In the genomic region with DNA sequence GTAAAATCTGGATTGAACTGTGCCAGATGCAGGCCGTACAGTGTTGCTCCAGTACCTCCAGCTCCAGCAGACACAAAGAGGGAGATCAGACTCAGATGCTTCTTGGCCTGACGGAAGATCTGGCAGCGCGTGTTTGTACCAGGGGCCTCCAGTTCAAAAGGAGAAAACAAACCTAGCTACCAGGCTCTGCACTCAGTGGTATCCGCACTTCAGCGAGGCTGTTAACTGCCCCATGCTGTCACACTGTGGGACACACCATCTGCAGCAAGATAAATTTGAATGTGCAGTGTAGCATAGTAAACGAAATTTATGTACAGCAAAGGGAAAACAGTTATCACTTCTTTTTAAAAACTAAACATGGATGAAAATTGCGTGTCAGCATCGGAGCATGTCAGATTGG, we compare ENCODE assay signal across 14 cellular contexts. TPM values are rescaled to one million over a fixed set of nuclear protein-coding genes. Genes with fewer than 3 reads are reported as not detected.
DNase-seq lines count a peak whose midpoint lies in the region; ATAC-seq and TF ChIP-seq lines count a peak whose summit lies in the region.
"Had no signal": no experiment of that assay in that cellular context is flagged by ENCODE, and none has a peak within 500 bp of the region (broad histone marks: within the 10 kb centered on the region; RNA-seq: fewer than 3 reads in every experiment).

No MANE protein-coding gene starts in this region.

- H3K36me3 Mint-ChIP-seq in stimulated activated naive CD8-positive, alpha-beta T cell treated with anti-CD3 and anti-CD28 coated beads, Interleukin-15, Interleukin-2, amounts not matched to agents 100 ng/mL and 50 ng/mL, for 24 hours (ENCODE audit: low read depth) = peaks cover 27% of the 10 kb centered on the region

- H3K27me3 ChIP-seq in RWPE2 (ENCODE audit: insufficient read depth, poor library complexity, severe bottlenecking) (no peaks in the 10 kb centered on the region), BE2C (no peaks in the 10 kb centered on the region)
- H3K27me3 ChIP-seq: right atrium auricular region, upper lobe of left lung had no signal

- no peak for DNase-seq in stimulated activated naive CD8-positive, alpha-beta T cell treated with anti-CD3 and anti-CD28 coated beads, Interleukin-15, Interleukin-2, amounts not matched to agents 100 U/mL and 50 U/mL, for 24 hours
- DNase-seq in RWPE2 (ENCODE audit: low spot score) = no peak
- peak; percentile 70 for DNase-seq in germinal center (ENCODE audit: low spot score)
- DNase-seq in midbrain (lab: John Stamatoyannopoulos, UW) = no peak
- DNase-seq in BE2C = no peak
- DNase-seq: activated CD4-positive, alpha-beta T cell treated with anti-CD3 and anti-CD28 coated beads, Interleukin-2, amount 50 U/mL, for 48 hours; DMS79; upper lobe of left lung had no signal

- no peak overlapping the region for H3K4me3 Mint-ChIP-seq in stimulated activated naive CD8-positive, alpha-beta T cell treated with anti-CD3 and anti-CD28 coated beads, Interleukin-15, Interleukin-2, amounts not matched to agents 100 ng/mL and 50 ng/mL, for 24 hours
- H3K4me3 Mint-ChIP-seq: GM23338, nephron had no signal

- no peaks in the 10 kb centered on the region for H3K9me3 Mint-ChIP-seq in stimulated activated naive CD8-positive, alpha-beta T cell treated with anti-CD3 and anti-CD28 coated beads, Interleukin-15, Interleukin-2, amounts not matched to agents 100 ng/mL and 50 ng/mL, for 24 hours
- H3K9me3 Mint-ChIP-seq: GM23338, nephron had no signal

- H3K4me1 ChIP-seq in RWPE2 (ENCODE audit: insufficient read depth, poor library complexity, severe bottlenecking) (peaks cover 45% of the 10 kb centered on the region), BE2C (peaks cover 7% of the 10 kb centered on the region)

- H3K9me3 ChIP-seq in RWPE2 (ENCODE audit: severe bottlenecking) = no peaks in the 10 kb centered on the region
- H3K9me3 ChIP-seq in BE2C = no peaks in the 10 kb centered on the region
- H3K9me3 ChIP-seq: right atrium auricular region, upper lobe of left lung had no signal

- H3K27me3 Mint-ChIP-seq in stimulated activated naive CD8-positive, alpha-beta T cell treated with anti-CD3 and anti-CD28 coated beads, Interleukin-15, Interleukin-2, amounts not matched to agents 100 ng/mL and 50 ng/mL, for 24 hours = no peaks in the 10 kb centered on the region

- H3K4me1 Mint-ChIP-seq in stimulated activated naive CD8-positive, alpha-beta T cell treated with anti-CD3 and anti-CD28 coated beads, Interleukin-15, Interleukin-2, amounts not matched to agents 100 ng/mL and 50 ng/mL, for 24 hours (ENCODE audit: low read depth) = peaks cover 51% of the 10 kb centered on the region

- H3K4me3 ChIP-seq in RWPE2 (ENCODE audit: severe bottlenecking) (no peak overlapping the region), BE2C (ENCODE audit: low read depth, low read length) (no peak overlapping the region)
- H3K4me3 ChIP-seq: GM23338, right atrium auricular region, upper lobe of left lung had no signal

- peak overlapping the region; percentile 92 for H3K27ac ChIP-seq in RWPE2 (ENCODE audit: poor library complexity, severe bottlenecking)
- H3K27ac ChIP-seq: right atrium auricular region had no signal

- H3K36me3 ChIP-seq in RWPE2 (ENCODE audit: low read depth) (peaks cover 63% of the 10 kb centered on the region), BE2C (peaks cover 33% of the 10 kb centered on the region)

- peak overlapping the region; percentile 45 for H3K27ac Mint-ChIP-seq in stimulated activated naive CD8-positive, alpha-beta T cell treated with anti-CD3 and anti-CD28 coated beads, Interleukin-15, Interleukin-2, amounts not matched to agents 100 ng/mL and 50 ng/mL, for 24 hours
- H3K27ac Mint-ChIP-seq: GM23338, nephron had no signal

- no peak for ATAC-seq in stimulated activated naive CD8-positive, alpha-beta T cell treated with anti-CD3 and anti-CD28 coated beads, Interleukin-15, Interleukin-2, amounts not matched to agents 100 U/mL and 50 U/mL, for 24 hours
- ATAC-seq in RWPE2 (ENCODE audit: low read depth) (no peak), GM18858 (IDR thresholded peaks at IDR 0.05; ENCODE audit: unreplicated experiment) (no peak), HG02759 (IDR thresholded peaks at IDR 0.05; ENCODE audit: unreplicated experiment) (no peak)
- ATAC-seq: GM23338 had no signal

- no peak for TF ChIP-seq CTCF in RWPE2 (IDR thresholded peaks at IDR 0.05; ENCODE audit: poor library complexity, severe bottlenecking)
- TF ChIP-seq CTCF in BE2C (IDR thresholded peaks at IDR 0.05; ENCODE audit: low read depth, low read length) = no peak

RNA-seq across cellular contexts. Expression of gene DYNC1H1, which starts 5.1 kb away (rescaled TPM):
- 459 TPM for polyA plus RNA-seq in BE2C (2012; ENCODE audit: insufficient read depth, insufficient read length, low read depth)
